Comparison of ENCODE assay signal across 17 cellular contexts in genomic region chr17:34307110-34307509, GRCh38. TPM values are rescaled to one million over a fixed set of nuclear protein-coding genes. Genes with fewer than 3 reads are reported as not detected.
A peak's percentile ranks its signal among the peaks of the same experiment; 100 is the strongest.
DNase-seq lines count a peak whose midpoint lies in the region; ATAC-seq and TF ChIP-seq lines count a peak whose summit lies in the region.
"Had no signal": no experiment of that assay in that cellular context is flagged by ENCODE, and none has a peak within 500 bp of the region (broad histone marks: within the 10 kb centered on the region; RNA-seq: fewer than 3 reads in every experiment).

No MANE protein-coding gene starts in this region.

- TF ChIP-seq CTCF in natural killer cell (IDR thresholded peaks at IDR 0.05) (no peak), Peyer's patch (IDR thresholded peaks at IDR 0.05) (no peak)

- no peaks in the 10 kb centered on the region for H3K9me3 ChIP-seq in right cardiac atrium (ENCODE audit: control insufficient read depth, low read length)
- no peaks in the 10 kb centered on the region for H3K9me3 ChIP-seq in Peyer's patch

- peaks cover 3% of the 10 kb centered on the region for H3K9me3 Mint-ChIP-seq in natural killer cell treated with Interleukin-12 subunit alpha and Interleukin-12 subunit beta and Interleukin-15 and Interleukin-18, amount 100 ng/mL, for 72 hours
- H3K9me3 Mint-ChIP-seq in natural killer cell: no peaks in the 10 kb centered on the region
- H3K9me3 Mint-ChIP-seq: activated CD4-positive, alpha-beta memory T cell treated with anti-CD3 and anti-CD28 coated beads for 36 hours had no signal

- H3K4me3 ChIP-seq in right cardiac atrium (ENCODE audit: low read length) (no peak overlapping the region), Peyer's patch (no peak overlapping the region)

- intact Hi-C loops in natural killer cell (cut with micrococcal nuclease): no loop called here
- intact Hi-C loops in right cardiac atrium (cut with DNase I): loop anchor here (2.0 to 10.0 kb wide), 7 partner anchors 54 to 108 kb away; partner anchors contain the start of gene CCL1 (in 1 of the 4)

- DNase-seq in natural killer cell treated with Interleukin-12 subunit alpha and Interleukin-12 subunit beta and Interleukin-15 and Interleukin-18, amount 100 ng/mL, for 72 hours (ENCODE audit: low spot score): peak; percentile 63
- DNase-seq in natural killer cell: no peak
- DNase-seq in dedifferentiated amniotic fluid mesenchymal stem cell (ENCODE audit: extremely low spot score): peak; percentile 34
- DNase-seq in right cardiac atrium: peak; percentile 52 to 78 (median 71)
- DNase-seq in Peyer's patch: no peak
- no peak for DNase-seq in NCI-H2029 treated with DMSO at 0.1 percent for 48 hours (lab: John Stamatoyannopoulos, UW)
- DNase-seq: activated CD4-positive, alpha-beta memory T cell treated with anti-CD3 and anti-CD28 coated beads for 36 hours; activated gamma-delta T cell; DMS79; effector memory CD4-positive, alpha-beta T cell; NCI-H187; NCI-H526 treated with DMSO at 0.1 percent for 48 hours; occipital lobe; SHP77 treated with DMSO at 0.1 percent for 48 hours had no signal

- peaks cover 17 to 37% of the 10 kb centered on the region in 2 donors for H3K27me3 Mint-ChIP-seq in natural killer cell treated with Interleukin-12 subunit alpha and Interleukin-12 subunit beta and Interleukin-15 and Interleukin-18, amount 100 ng/mL, for 72 hours
- H3K27me3 Mint-ChIP-seq in natural killer cell (ENCODE audit: low read depth in 2 of 2): peaks cover 7 to 9% of the 10 kb centered on the region in 2 donors

- peak; percentile 76 to 91 for ATAC-seq in natural killer cell treated with Interleukin-12 subunit alpha and Interleukin-12 subunit beta and Interleukin-15 and Interleukin-18, amount 100 ng/mL, for 72 hours
- ATAC-seq in natural killer cell (no peak), right cardiac atrium (peak; percentile 44 to 53), HG03159 (IDR thresholded peaks at IDR 0.05; ENCODE audit: unreplicated experiment) (no peak), GM21717 (IDR thresholded peaks at IDR 0.05; ENCODE audit: unreplicated experiment) (no peak)

- whole genome bisulfite sequencing in right cardiac atrium: 22% methylated on average over 3 of the region's 3 CpGs

- TF ChIP-seq POLR2A in Peyer's patch (IDR thresholded peaks at IDR 0.05): no peak

- H3K27ac ChIP-seq in right cardiac atrium (ENCODE audit: low read length): no peak overlapping the region
- H3K27ac ChIP-seq in Peyer's patch: no peak overlapping the region

- H3K36me3 Mint-ChIP-seq in natural killer cell treated with Interleukin-12 subunit alpha and Interleukin-12 subunit beta and Interleukin-15 and Interleukin-18, amount 100 ng/mL, for 72 hours: no peaks in the 10 kb centered on the region
- no peaks in the 10 kb centered on the region for H3K36me3 Mint-ChIP-seq in natural killer cell
- H3K36me3 Mint-ChIP-seq: activated CD4-positive, alpha-beta memory T cell treated with anti-CD3 and anti-CD28 coated beads for 36 hours had no signal

- no peaks in the 10 kb centered on the region for H3K27me3 ChIP-seq in right cardiac atrium (ENCODE audit: control insufficient read depth, insufficient read depth)
- H3K27me3 ChIP-seq in Peyer's patch: no peaks in the 10 kb centered on the region

- peak overlapping the region; percentile 11 for H3K4me3 Mint-ChIP-seq in natural killer cell treated with Interleukin-12 subunit alpha and Interleukin-12 subunit beta and Interleukin-15 and Interleukin-18, amount 100 ng/mL, for 72 hours
- no peak overlapping the region for H3K4me3 Mint-ChIP-seq in natural killer cell
- H3K4me3 Mint-ChIP-seq: activated CD4-positive, alpha-beta memory T cell treated with anti-CD3 and anti-CD28 coated beads for 36 hours had no signal

- peaks cover 2% of the 10 kb centered on the region for H3K4me1 ChIP-seq in right cardiac atrium (ENCODE audit: control insufficient read depth, insufficient read depth, low read length)
- H3K4me1 ChIP-seq in Peyer's patch: no peaks in the 10 kb centered on the region

- peak overlapping the region; percentile 16 to 69 for H3K27ac Mint-ChIP-seq in natural killer cell treated with Interleukin-12 subunit alpha and Interleukin-12 subunit beta and Interleukin-15 and Interleukin-18, amount 100 ng/mL, for 72 hours
- no peak overlapping the region for H3K27ac Mint-ChIP-seq in natural killer cell
- H3K27ac Mint-ChIP-seq: activated CD4-positive, alpha-beta memory T cell treated with anti-CD3 and anti-CD28 coated beads for 36 hours had no signal

- peaks cover 16 to 30% of the 10 kb centered on the region in 2 donors for H3K4me1 Mint-ChIP-seq in natural killer cell treated with Interleukin-12 subunit alpha and Interleukin-12 subunit beta and Interleukin-15 and Interleukin-18, amount 100 ng/mL, for 72 hours (ENCODE audit: low read depth in 2 of 2)
- H3K4me1 Mint-ChIP-seq in natural killer cell: no peaks in the 10 kb centered on the region

- no peaks in the 10 kb centered on the region for H3K36me3 ChIP-seq in Peyer's patch

RNA-seq across cellular contexts. Expression of gene CCL8, which starts 12.1 kb away (rescaled TPM):
- not detected for total RNA-seq in natural killer cell treated with Interleukin-12 subunit alpha and Interleukin-12 subunit beta and Interleukin-15 and Interleukin-18, amount 100 ng/mL, for 72 hours
- not detected for total RNA-seq in natural killer cell
- total RNA-seq in right cardiac atrium: under 1 TPM in 3 of 4 donors, not detected in 1; 0.17 to 0.84 (median 0.24) TPM
- polyA plus RNA-seq in right cardiac atrium: 0.34 TPM
- 10 to 100 TPM in 1 of 4 donors, not detected in 3; 20.6 TPM for total RNA-seq in Peyer's patch
- total RNA-seq: activated CD4-positive, alpha-beta memory T cell treated with anti-CD3 and anti-CD28 coated beads for 36 hours; lung microvascular endothelial cell had no signal

RNA-seq across cellular contexts. Expression of gene CCL11, which starts 21.6 kb away (rescaled TPM):
- total RNA-seq in natural killer cell treated with Interleukin-12 subunit alpha and Interleukin-12 subunit beta and Interleukin-15 and Interleukin-18, amount 100 ng/mL, for 72 hours: not detected
- total RNA-seq in natural killer cell (not detected), right cardiac atrium (1 to 10 TPM in 1 of 4 donors, under 1 TPM in 3; 0.21 to 5.5 (median 0.82) TPM), Peyer's patch (10 to 100 TPM in 1 of 4 donors, 1 to 10 TPM in 1, not detected in 2; 2.3 to 23.1 TPM)
- 0.36 TPM for polyA plus RNA-seq in right cardiac atrium
- total RNA-seq: activated CD4-positive, alpha-beta memory T cell treated with anti-CD3 and anti-CD28 coated beads for 36 hours; lung microvascular endothelial cell; occipital lobe had no signal

RNA-seq across cellular contexts. Expression of gene CCL7, which starts 37.1 kb away (rescaled TPM):
- not detected for total RNA-seq in natural killer cell treated with Interleukin-12 subunit alpha and Interleukin-12 subunit beta and Interleukin-15 and Interleukin-18, amount 100 ng/mL, for 72 hours
- total RNA-seq in natural killer cell (not detected), right cardiac atrium (not detected), Peyer's patch (not detected)
- not detected for polyA plus RNA-seq in right cardiac atrium
- total RNA-seq: activated CD4-positive, alpha-beta memory T cell treated with anti-CD3 and anti-CD28 coated beads for 36 hours; lung microvascular endothelial cell; occipital lobe had no signal

RNA-seq across cellular contexts. Expression of gene CCL13, which starts 49.2 kb away (rescaled TPM):
- total RNA-seq in natural killer cell treated with Interleukin-12 subunit alpha and Interleukin-12 subunit beta and Interleukin-15 and Interleukin-18, amount 100 ng/mL, for 72 hours: not detected
- not detected for total RNA-seq in natural killer cell
- 1 to 10 TPM in 2 of 4 donors, under 1 TPM in 2; 0.40 to 4.3 (median 0.84) TPM for total RNA-seq in right cardiac atrium
- 2.0 TPM for polyA plus RNA-seq in right cardiac atrium
- total RNA-seq in Peyer's patch: 10 to 100 TPM in 1 of 4 donors, 1 to 10 TPM in 2, not detected in 1; 1.9 to 79.2 (median 2.9) TPM
- total RNA-seq: activated CD4-positive, alpha-beta memory T cell treated with anti-CD3 and anti-CD28 coated beads for 36 hours; lung microvascular endothelial cell; occipital lobe had no signal

RNA-seq across cellular contexts. Expression of gene CCL2, which starts 52.0 kb away (rescaled TPM):
- total RNA-seq in natural killer cell treated with Interleukin-12 subunit alpha and Interleukin-12 subunit beta and Interleukin-15 and Interleukin-18, amount 100 ng/mL, for 72 hours: under 1 TPM in 1 of 2 donors, not detected in 1; 0.40 TPM
- total RNA-seq in natural killer cell (not detected), right cardiac atrium (100 to 1,000 TPM in 1 of 4 donors, 10 to 100 TPM in 3; 24.7 to 211 (median 51.7) TPM), Peyer's patch (10 to 100 TPM in 1 of 4 donors, 1 to 10 TPM in 2, not detected in 1; 1.2 to 19.8 (median 6.6) TPM)
- polyA plus RNA-seq in right cardiac atrium: 93.8 TPM
- total RNA-seq: activated CD4-positive, alpha-beta memory T cell treated with anti-CD3 and anti-CD28 coated beads for 36 hours had no signal

Comparison
In these comparisons a context has a peak if more than half of its experiments do, and no peak if none do; other contexts are left out.
1. ATAC-seq: peak in natural killer cell treated with Interleukin-12 subunit alpha and Interleukin-12 subunit beta and Interleukin-15 and Interleukin-18, amount 100 ng/mL, for 72 hours (2 of 2) and right cardiac atrium (2 of 2); none in natural killer cell (0 of 3), HG03159 (single experiment) and GM21717 (single experiment).
2. DNase-seq: peak in natural killer cell treated with Interleukin-12 subunit alpha and Interleukin-12 subunit beta and Interleukin-15 and Interleukin-18, amount 100 ng/mL, for 72 hours (single experiment), dedifferentiated amniotic fluid mesenchymal stem cell (single experiment) and right cardiac atrium (3 of 3); none in natural killer cell (single experiment), Peyer's patch (0 of 3) and NCI-H2029 treated with DMSO at 0.1 percent for 48 hours (single experiment).
3. H3K27ac Mint-ChIP-seq: peak in natural killer cell treated with Interleukin-12 subunit alpha and Interleukin-12 subunit beta and Interleukin-15 and Interleukin-18, amount 100 ng/mL, for 72 hours (2 of 2); none in natural killer cell (0 of 2).